In the genomic region with DNA sequence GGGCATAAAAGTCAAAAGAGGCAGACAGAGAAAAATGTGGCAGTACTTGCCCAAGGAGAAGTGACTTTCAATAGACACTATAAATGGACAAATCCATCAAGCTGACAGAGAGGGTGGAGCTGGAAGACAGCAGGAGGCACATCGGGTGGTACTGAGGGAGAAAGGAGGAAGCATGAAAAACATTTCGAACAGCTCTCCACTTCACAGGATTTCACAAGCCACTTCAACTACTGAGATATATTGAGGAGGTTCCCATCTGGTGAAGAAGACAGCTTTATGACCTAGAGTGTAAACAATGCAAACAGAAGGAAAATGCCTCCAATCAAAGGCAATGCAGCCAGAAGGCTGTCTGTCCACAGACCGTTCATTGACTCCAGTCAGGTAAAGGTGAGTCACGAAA, we compare ENCODE assay signal across 16 cellular contexts.
A peak's percentile ranks its signal among the peaks of the same experiment; 100 is the strongest.
DNase-seq lines count a peak whose midpoint lies in the region; ATAC-seq and TF ChIP-seq lines count a peak whose summit lies in the region.
"Had no signal": no experiment of that assay in that cellular context is flagged by ENCODE, and none has a peak within 500 bp of the region (broad histone marks: within the 10 kb centered on the region; RNA-seq: fewer than 3 reads in every experiment).

No MANE protein-coding gene starts in this region.

- H3K27ac ChIP-seq in PC-9 (no peak overlapping the region), endodermal cell (ENCODE audit: low read depth, low read length) (no peak overlapping the region)
- H3K27ac ChIP-seq: parathyroid adenoma, thyroid gland had no signal

- CTCF ChIA-PET in HEK293T (lab: Yijun Ruan, JAX): interaction anchor here (0.6 kb wide), 1 partner anchor 76 kb away, joined by 3 read pairs; no protein-coding TSS in a partner anchor
- CTCF ChIA-PET in PC-9 (lab: Charles Lee): no interaction called here
- CTCF ChIA-PET in activated CD8-positive, alpha-beta memory T cell treated with anti-CD3 and anti-CD28 coated beads, Interleukin-2, amount 10 ng/mL, durations not matched to agents 7 days and 5 days (lab: Charles Lee): no interaction called here

- intact Hi-C loops in PC-9 (cut with micrococcal nuclease; ENCODE audit: unreplicated experiment): no loop called here
- intact Hi-C loops in left colon (cut with DNase I, micrococcal nuclease): no loop called here

- no peak overlapping the region for H3K4me3 Mint-ChIP-seq in activated CD8-positive, alpha-beta memory T cell treated with anti-CD3 and anti-CD28 coated beads, Interleukin-2, amount 10 ng/mL, durations not matched to agents 7 days and 5 days
- H3K4me3 Mint-ChIP-seq in endodermal cell: no peak overlapping the region
- H3K4me3 Mint-ChIP-seq: B cell; T-helper 1 cell treated with Interleukin-12 subunit alpha and Interleukin-12 subunit beta and Interleukin-4 antibody, amounts not matched to agents 30 μg/mL and 1 μg/mL, for 36 hours had no signal

- POLR2A ChIA-PET in HEK293T (lab: Yijun Ruan, JAX) (no interaction called here), PC-9 (lab: Charles Lee; ENCODE audit: unreplicated experiment) (no interaction called here)

- H3K36me3 ChIP-seq in PC-9 (ENCODE audit: low read depth): no peaks in the 10 kb centered on the region
- H3K36me3 ChIP-seq in endodermal cell (ENCODE audit: control insufficient read depth, insufficient read depth, low read length): no peaks in the 10 kb centered on the region
- H3K36me3 ChIP-seq: thyroid gland had no signal

- WGBS in endodermal cell (ENCODE audit: insufficient coverage in 1 of 2, insufficient read length in 1 of 2), 2 experiments: 91 to 92% methylated on average over 2 to 4 of the region's 4 CpGs

- H3K9me2 ChIP-seq in PC-9 (ENCODE audit: insufficient read depth): no peaks in the 10 kb centered on the region

- H3K9me3 ChIP-seq in PC-9 (ENCODE audit: insufficient read depth, low read depth) (no peaks in the 10 kb centered on the region), endodermal cell (ENCODE audit: control insufficient read depth, low read length) (no peaks in the 10 kb centered on the region)
- H3K9me3 ChIP-seq: thyroid gland had no signal

- no peaks in the 10 kb centered on the region for H3F3A ChIP-seq in PC-9 (ENCODE audit: insufficient read depth, low read depth)

- no peak overlapping the region for H2AFZ ChIP-seq in PC-9
- H2AFZ ChIP-seq: parathyroid adenoma had no signal

- ATAC-seq in left colon (peak; percentile 93), HG02970 (IDR thresholded peaks at IDR 0.05; ENCODE audit: low FRiP score, unreplicated experiment) (no peak)
- ATAC-seq in activated CD8-positive, alpha-beta memory T cell treated with anti-CD3 and anti-CD28 coated beads, Interleukin-2, amount 10 ng/mL, durations not matched to agents 7 days and 5 days: no peak

- H3K4me1 Mint-ChIP-seq in activated CD8-positive, alpha-beta memory T cell treated with anti-CD3 and anti-CD28 coated beads, Interleukin-2, amount 10 ng/mL, durations not matched to agents 7 days and 5 days: no peaks in the 10 kb centered on the region
- H3K4me1 Mint-ChIP-seq in endodermal cell: no peaks in the 10 kb centered on the region
- H3K4me1 Mint-ChIP-seq: B cell had no signal

- DNase-seq in HEK293T (ENCODE audit: extremely low spot score): peak; percentile 23
- DNase-seq in NCI-H187 treated with DMSO at 0.1 percent for 48 hours (lab: John Stamatoyannopoulos, UW): peak; percentile 98
- DNase-seq in PC-9: peak in 1 of 2 experiments; percentile 65
- DNase-seq in left colon: no peak
- no peak for DNase-seq in cortex of kidney (lab: John Stamatoyannopoulos, UW)
- no peak for DNase-seq in activated CD8-positive, alpha-beta memory T cell treated with anti-CD3 and anti-CD28 coated beads, Interleukin-2, amount 10 ng/mL, durations not matched to agents 7 days and 5 days
- DNase-seq in endodermal cell: no peak
- DNase-seq: activated CD4-positive, alpha-beta T cell treated with anti-CD3 and anti-CD28 coated beads for 1 hour; anterior cingulate cortex; NCI-H1048; NCI-H748 treated with DMSO at 0.1 percent for 48 hours; thyroid gland had no signal

- no peaks in the 10 kb centered on the region for H3K9me3 Mint-ChIP-seq in activated CD8-positive, alpha-beta memory T cell treated with anti-CD3 and anti-CD28 coated beads, Interleukin-2, amount 10 ng/mL, durations not matched to agents 7 days and 5 days (ENCODE audit: low read depth)
- no peaks in the 10 kb centered on the region for H3K9me3 Mint-ChIP-seq in endodermal cell
- H3K9me3 Mint-ChIP-seq: T-helper 1 cell treated with Interleukin-12 subunit alpha and Interleukin-12 subunit beta and Interleukin-4 antibody, amounts not matched to agents 30 μg/mL and 1 μg/mL, for 36 hours had no signal

- H3K4me1 ChIP-seq in PC-9 (replicated peaks; ENCODE audit: insufficient read depth): peaks cover 14% of the 10 kb centered on the region; the same call in 1 of the 2 replicates
- H3K4me1 ChIP-seq in endodermal cell (ENCODE audit: control insufficient read depth, insufficient read depth, low read length): no peaks in the 10 kb centered on the region
- H3K4me1 ChIP-seq: thyroid gland had no signal

- H3K27me3 ChIP-seq in PC-9 (ENCODE audit: insufficient read depth, low read depth) (no peaks in the 10 kb centered on the region), endodermal cell (ENCODE audit: control insufficient read depth, insufficient read depth, low read length, poor library complexity, severe bottlenecking) (no peaks in the 10 kb centered on the region)
- H3K27me3 ChIP-seq: thyroid gland had no signal

- no peaks in the 10 kb centered on the region for H3K36me3 Mint-ChIP-seq in activated CD8-positive, alpha-beta memory T cell treated with anti-CD3 and anti-CD28 coated beads, Interleukin-2, amount 10 ng/mL, durations not matched to agents 7 days and 5 days
- no peaks in the 10 kb centered on the region for H3K36me3 Mint-ChIP-seq in endodermal cell (ENCODE audit: low read depth)

- H3K9ac ChIP-seq in endodermal cell (ENCODE audit: extremely low read depth, low read length, poor library complexity, severe bottlenecking): no peak overlapping the region
- H3K9ac ChIP-seq: parathyroid adenoma had no signal

- no peaks in the 10 kb centered on the region for H4K20me1 ChIP-seq in PC-9 (ENCODE audit: insufficient read depth)

- H3K4me3 ChIP-seq in PC-9 (no peak overlapping the region), endodermal cell (ENCODE audit: low read length) (no peak overlapping the region)
- H3K4me3 ChIP-seq: thyroid gland had no signal

- no TSS peak for BruUV-seq in PC-9 (replicated peaks; lab: Mats Ljungman, UMichigan)

- peak overlapping the region; percentile 21; the same call in 1 of the 2 replicates for H3K4me2 ChIP-seq in PC-9

- H3K27me3 Mint-ChIP-seq in activated CD8-positive, alpha-beta memory T cell treated with anti-CD3 and anti-CD28 coated beads, Interleukin-2, amount 10 ng/mL, durations not matched to agents 7 days and 5 days: peaks cover 15% of the 10 kb centered on the region
- H3K27me3 Mint-ChIP-seq in endodermal cell (ENCODE audit: insufficient read depth): peaks cover 6% of the 10 kb centered on the region

- H3K79me2 ChIP-seq in PC-9 (ENCODE audit: low read depth): no peaks in the 10 kb centered on the region
- H3K79me2 ChIP-seq: parathyroid adenoma had no signal

- TF ChIP-seq CTCF in PC-9 (conservative IDR thresholded peaks at IDR 0.05) (no peak), endodermal cell (conservative IDR thresholded peaks at IDR 0.05) (no peak)

- no peak overlapping the region for H3K27ac Mint-ChIP-seq in activated CD8-positive, alpha-beta memory T cell treated with anti-CD3 and anti-CD28 coated beads, Interleukin-2, amount 10 ng/mL, durations not matched to agents 7 days and 5 days
- H3K27ac Mint-ChIP-seq in endodermal cell: no peak overlapping the region
- H3K27ac Mint-ChIP-seq: B cell; T-helper 1 cell treated with Interleukin-12 subunit alpha and Interleukin-12 subunit beta and Interleukin-4 antibody, amounts not matched to agents 30 μg/mL and 1 μg/mL, for 36 hours had no signal

TF ChIP-seq in HEK293T, 16 proteins besides CTCF, POLR2A, EP300 and RAD21:
- TF ChIP-seq LEF1 (IDR thresholded peaks at IDR 0.05; ENCODE audit: borderline replicate concordance) (no peak), CTBP1 (IDR thresholded peaks at IDR 0.05; ENCODE audit: borderline replicate concordance) (no peak; the same call in 1 of the 2 replicates), ARNT (IDR thresholded peaks at IDR 0.05) (peak; percentile 39; the same call in 1 of the 2 replicates)
- TF ChIP-seq, protein P1, sequence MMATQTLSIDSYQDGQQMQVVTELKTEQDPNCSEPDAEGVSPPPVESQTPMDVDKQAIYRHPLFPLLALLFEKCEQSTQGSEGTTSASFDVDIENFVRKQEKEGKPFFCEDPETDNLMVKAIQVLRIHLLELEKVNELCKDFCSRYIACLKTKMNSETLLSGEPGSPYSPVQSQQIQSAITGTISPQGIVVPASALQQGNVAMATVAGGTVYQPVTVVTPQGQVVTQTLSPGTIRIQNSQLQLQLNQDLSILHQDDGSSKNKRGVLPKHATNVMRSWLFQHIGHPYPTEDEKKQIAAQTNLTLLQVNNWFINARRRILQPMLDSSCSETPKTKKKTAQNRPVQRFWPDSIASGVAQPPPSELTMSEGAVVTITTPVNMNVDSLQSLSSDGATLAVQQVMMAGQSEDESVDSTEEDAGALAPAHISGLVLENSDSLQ (IDR thresholded peaks at IDR 0.05): peak; percentile 96

Comparison
In these comparisons a context has a peak if more than half of its experiments do, and no peak if none do; other contexts are left out.
1. DNase-seq: peak in HEK293T (single experiment) and NCI-H187 treated with DMSO at 0.1 percent for 48 hours (single experiment); none in left colon (0 of 2), cortex of kidney (single experiment), activated CD8-positive, alpha-beta memory T cell treated with anti-CD3 and anti-CD28 coated beads, Interleukin-2, amount 10 ng/mL, durations not matched to agents 7 days and 5 days (single experiment) and endodermal cell (single experiment).